Comparison of ENCODE assay signal across 9 cellular contexts in genomic region chr11:63639195-63639832, GRCh38. TPM values are rescaled to one million over a fixed set of nuclear protein-coding genes. Genes with fewer than 3 reads are reported as not detected.
DNase-seq lines count a peak whose midpoint lies in the region; ATAC-seq and TF ChIP-seq lines count a peak whose summit lies in the region.
"Had no signal": no experiment of that assay in that cellular context is flagged by ENCODE, and none has a peak within 500 bp of the region (broad histone marks: within the 10 kb centered on the region; RNA-seq: fewer than 3 reads in every experiment).

No MANE protein-coding gene starts in this region.

- CTCF ChIA-PET in WTC11 (lab: Charles Lee): interaction anchor here (0.9 to 4.5 kb wide), 9 partner anchors 15 to 734 kb away, joined by 3 to 61 read pairs (median 4); partner anchors contain the start of gene PLAAT5

- POLR2A ChIA-PET in WTC11 (lab: Charles Lee): no interaction called here

- H3K14ac ChIP-seq in H9 (ENCODE audit: insufficient read depth, low read length): no peak overlapping the region

- no peaks in the 10 kb centered on the region for H3K27me3 Mint-ChIP-seq in H9 (ENCODE audit: low read depth)
- H3K27me3 Mint-ChIP-seq in WTC11 (ENCODE audit: low read depth): no peaks in the 10 kb centered on the region

- H2BK20ac ChIP-seq in H9 (ENCODE audit: low read depth, low read length, poor library complexity, severe bottlenecking): no peak overlapping the region

- no peaks in the 10 kb centered on the region for H4K20me1 ChIP-seq in H9 (ENCODE audit: control insufficient read depth, insufficient read depth, insufficient read length)

- H3K9me3 ChIP-seq in H9 (ENCODE audit: control insufficient read depth, low read depth, low read length): no peaks in the 10 kb centered on the region

- H3K27me3 ChIP-seq in H9 (ENCODE audit: insufficient read depth, low read length): no peaks in the 10 kb centered on the region
- H3K27me3 ChIP-seq in kidney epithelial cell (ENCODE audit: control insufficient read depth, insufficient read depth, low read length): no peaks in the 10 kb centered on the region

- no peak overlapping the region for H3K4me3 ChIP-seq in kidney epithelial cell (ENCODE audit: low read depth, low read length)

- no peaks in the 10 kb centered on the region for H3K9me3 Mint-ChIP-seq in H9
- H3K9me3 Mint-ChIP-seq in WTC11: no peaks in the 10 kb centered on the region

- H3K23me2 ChIP-seq in H9 (ENCODE audit: insufficient read length, low read depth, low read length, poor library complexity, severe bottlenecking): no peaks in the 10 kb centered on the region

- H3K36me3 ChIP-seq in kidney epithelial cell (ENCODE audit: control insufficient read depth, insufficient read depth, low read length): no peaks in the 10 kb centered on the region

- H3K56ac ChIP-seq in H9 (ENCODE audit: insufficient read length, low read depth, low read length): no peak overlapping the region

- H3K9ac ChIP-seq in H9 (ENCODE audit: extremely low read depth, insufficient read length, low read length): no peak overlapping the region

- H4K8ac ChIP-seq in H9 (replicated peaks; ENCODE audit: insufficient read length, low read depth, low read length): no peak overlapping the region

- H4K91ac ChIP-seq in H9 (ENCODE audit: insufficient read length, low read depth, low read length): no peak overlapping the region

- TF ChIP-seq CTCF in H9 (conservative IDR thresholded peaks at IDR 0.05) (peak; percentile 58), WTC11 (IDR thresholded peaks at IDR 0.05) (peak; percentile 27; the same call in 1 of the 2 replicates), kidney epithelial cell (IDR thresholded peaks at IDR 0.05; ENCODE audit: insufficient read depth, low read length, poor library complexity, severe bottlenecking) (peak; percentile 7)

- H3K4me1 ChIP-seq in H9 (ENCODE audit: insufficient read depth, low read length): peaks cover 2% of the 10 kb centered on the region; the same call in 1 of the 2 replicates

- no peak overlapping the region for H2BK120ac ChIP-seq in H9 (ENCODE audit: low read depth, low read length, poor library complexity, severe bottlenecking)

- H3K27ac Mint-ChIP-seq in H9: no peak overlapping the region
- no peak overlapping the region for H3K27ac Mint-ChIP-seq in WTC11

- H3K4me1 Mint-ChIP-seq in H9 (peaks cover 3% of the 10 kb centered on the region in 2 experiments), WTC11 (peaks cover 4% of the 10 kb centered on the region)

- H3K27ac ChIP-seq in H9 (ENCODE audit: insufficient read length, low read depth, low read length): no peak overlapping the region

- no peak overlapping the region for H2BK5ac ChIP-seq in H9 (ENCODE audit: insufficient read length, low read length)

- H3T11ph ChIP-seq in H9 (ENCODE audit: low read length): no peak overlapping the region

- no CpG with 5 or more reads among the region's 4 CpGs for WGBS in H9 (ENCODE audit: extremely low coverage, insufficient read length, low lambda C conversion rate)

- peaks cover 19 to 53% (median 44%) of the 10 kb centered on the region in 3 experiments for H3K36me3 Mint-ChIP-seq in H9 (ENCODE audit: insufficient read depth in 1 of 3, low read depth in 3 of 3)
- H3K36me3 Mint-ChIP-seq in WTC11: peaks cover 49% of the 10 kb centered on the region

- no peak overlapping the region for H2BK12ac ChIP-seq in H9 (ENCODE audit: insufficient read length, low read depth, low read length)

- H3K4me3 Mint-ChIP-seq in H9: no peak overlapping the region
- no peak overlapping the region for H3K4me3 Mint-ChIP-seq in WTC11

- ATAC-seq in WTC11 (no peak), GM19328 (IDR thresholded peaks at IDR 0.05; ENCODE audit: unreplicated experiment) (no peak)

- no peak overlapping the region for H2AK5ac ChIP-seq in H9 (ENCODE audit: insufficient read length, low read length)

- H3K79me2 ChIP-seq in H9 (ENCODE audit: insufficient read depth, low read length): no peaks in the 10 kb centered on the region

- no peak overlapping the region for H4K5ac ChIP-seq in H9 (ENCODE audit: insufficient read length, low read depth, low read length)

- no peaks in the 10 kb centered on the region for H3K79me1 ChIP-seq in H9 (ENCODE audit: insufficient read depth, low read depth, low read length, poor library complexity, severe bottlenecking)

- no peak overlapping the region for H3K4ac ChIP-seq in H9 (ENCODE audit: low read depth, low read length)

- DNase-seq in AG08395 (ENCODE audit: low spot score) (peak; percentile 38), H9 (no peak), WTC11 (ENCODE audit: low spot score) (no peak), kidney epithelial cell (ENCODE audit: low read depth) (no peak), activated gamma-delta T cell (lab: John Stamatoyannopoulos, UW) (no peak), SW480 (ENCODE audit: low spot score) (no peak), SHP77 treated with DMSO at 0.1 percent for 48 hours (lab: John Stamatoyannopoulos, UW) (no peak)
- DNase-seq: NCI-H774 had no signal

- no peak overlapping the region for H3K4me2 ChIP-seq in H9 (ENCODE audit: insufficient read depth, insufficient read length, low read length)

- no peak overlapping the region for H3K23ac ChIP-seq in H9 (ENCODE audit: insufficient read length, low read depth, low read length)

- H3K18ac ChIP-seq in H9 (ENCODE audit: insufficient read length, low read depth, low read length): no peak overlapping the region

- H2AFZ ChIP-seq in H9 (ENCODE audit: low read length): no peak overlapping the region

- H2BK15ac ChIP-seq in H9 (ENCODE audit: low read depth, low read length): no peak overlapping the region

TF ChIP-seq in WTC11, 78 proteins besides CTCF, POLR2A, EP300 and RAD21:
- TF ChIP-seq ZNF121 (CRISPR knock-in tag; IDR thresholded peaks at IDR 0.05): peak; percentile 93; the same call in 1 of the 2 replicates
- TF ChIP-seq MXD4 (CRISPR knock-in tag; IDR thresholded peaks at IDR 0.05; ENCODE audit: borderline replicate concordance): no peak
- no peak for TF ChIP-seq KAT7 (CRISPR knock-in tag; IDR thresholded peaks at IDR 0.05; ENCODE audit: borderline replicate concordance)

RNA-seq across cellular contexts. Expression of gene PLAAT3, which starts 25.1 kb away (rescaled TPM):
- total RNA-seq in H9 (2021) (188 and 198 TPM in 2 replicates), WTC11 (2021) (143 to 160 TPM (median 146 TPM) in 3 replicates), kidney epithelial cell (81.0 and 85.7 TPM in 2 replicates)

RNA-seq across cellular contexts. Expression of gene ATL3, which starts 31.9 kb away (rescaled TPM):
- 24.0 and 25.4 TPM in 2 replicates for total RNA-seq in H9 (2021)
- 28.8 to 32.8 TPM (median 32.1 TPM) in 3 replicates for total RNA-seq in WTC11 (2021)
- total RNA-seq in kidney epithelial cell: 42.6 and 42.7 TPM in 2 replicates

RNA-seq across cellular contexts. Expression of gene RTN3, which starts 42.0 kb away (rescaled TPM):
- 173 TPM in 2 replicates for total RNA-seq in H9 (2021)
- 156 to 167 TPM (median 159 TPM) in 3 replicates for total RNA-seq in WTC11 (2021)
- total RNA-seq in kidney epithelial cell: 102 and 107 TPM in 2 replicates

Comparison
In these comparisons a context has a peak if more than half of its experiments do, and no peak if none do; other contexts are left out.
1. CTCF ChIP-seq: peak in every context shown above with its lines; median percentile 58 in H9; 27 in WTC11; 7 in kidney epithelial cell.